Comparison of ENCODE assay signal across 9 cellular contexts in the genomic region with DNA sequence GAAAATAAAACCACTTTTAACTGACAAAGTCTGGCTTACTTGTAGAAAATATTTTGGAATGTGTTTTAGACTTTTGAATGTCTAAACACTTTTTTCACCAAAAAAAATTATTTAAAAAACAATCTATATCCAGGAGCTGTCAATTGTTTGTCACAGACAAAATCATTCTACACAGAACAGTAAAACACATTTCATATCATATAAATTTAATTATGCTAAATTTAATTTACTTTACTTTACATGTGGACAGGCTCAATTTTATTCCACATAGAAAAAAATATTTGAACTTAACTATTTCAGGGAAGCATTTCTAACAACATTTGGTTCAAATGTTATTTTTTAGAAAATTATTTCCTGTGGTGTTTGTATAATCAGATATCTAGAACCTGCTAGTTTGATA.
"Had no signal": no experiment of that assay in that cellular context is flagged by ENCODE, and none has a peak within 500 bp of the region (broad histone marks: within the 10 kb centered on the region; RNA-seq: fewer than 3 reads in every experiment).

No MANE protein-coding gene starts in this region.

- DNase-seq: GM23248, GOT3, HFFc6, IMR-90, KG1 had no signal

- H3K9me3 ChIP-seq: HAP-1 had no signal

- H3K9ac ChIP-seq: GM23248 had no signal

- H3K4me1 ChIP-seq: HAP-1 had no signal

- FAIRE-seq: HTR-8/SVneo, K562 had no signal

- H3K27ac ChIP-seq: GM23248 had no signal

- ATAC-seq: HCT116, K562 had no signal

- H3K4me3 ChIP-seq: GM23248, HAP-1, K562 had no signal

- H3K36me3 ChIP-seq: HAP-1 had no signal
